Comparison of ENCODE assay signal across 9 cellular contexts in the genomic region with DNA sequence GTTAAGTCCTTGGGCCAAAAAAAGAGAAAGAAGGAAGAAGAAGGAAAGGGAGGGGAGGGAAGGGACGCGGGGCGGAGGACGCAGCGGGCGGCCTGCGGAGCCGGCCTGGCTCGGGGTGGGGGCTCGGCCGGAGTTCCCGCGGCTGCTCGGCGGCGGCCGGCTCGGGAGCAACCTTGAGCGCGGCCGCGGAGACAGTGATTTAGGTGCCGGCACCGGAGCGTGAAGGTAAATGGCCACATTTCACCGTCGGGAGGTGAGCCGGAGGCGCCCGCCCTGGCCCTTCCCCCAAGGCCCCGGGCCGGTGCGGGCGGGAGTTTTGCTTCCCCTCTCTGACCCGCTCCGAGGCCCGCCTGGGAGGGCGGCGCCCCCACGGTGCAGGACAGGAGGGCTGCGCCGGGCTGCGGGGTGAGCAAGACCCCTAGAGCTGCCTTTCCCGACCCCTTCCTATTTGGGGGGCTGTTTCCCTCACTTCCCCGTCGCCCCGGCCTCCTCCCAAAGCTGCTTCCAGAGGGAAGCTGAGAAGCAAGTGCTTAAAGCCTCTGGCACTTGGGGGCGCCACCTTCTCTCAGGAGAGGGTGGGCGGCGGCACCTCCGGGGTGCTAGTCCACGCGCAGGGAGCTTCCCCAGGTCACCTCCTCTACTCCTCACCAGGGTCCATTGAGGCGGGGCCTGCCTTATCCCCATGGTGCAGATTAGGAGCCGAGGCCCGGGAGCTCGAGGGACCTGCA. TPM values are rescaled to one million over a fixed set of nuclear protein-coding genes. Genes with fewer than 3 reads are reported as not detected.
A peak's percentile ranks its signal among the peaks of the same experiment; 100 is the strongest.
DNase-seq lines count a peak whose midpoint lies in the region; ATAC-seq and TF ChIP-seq lines count a peak whose summit lies in the region.
"Had no signal": no experiment of that assay in that cellular context is flagged by ENCODE, and none has a peak within 500 bp of the region (broad histone marks: within the 10 kb centered on the region; RNA-seq: fewer than 3 reads in every experiment).

No MANE protein-coding gene starts in this region.

- TF ChIP-seq POLR2A in Peyer's patch (IDR thresholded peaks at IDR 0.05) (no peak), esophagus muscularis mucosa (IDR thresholded peaks at IDR 0.05; ENCODE audit: low read depth) (no peak)

- H3F3A ChIP-seq in neural progenitor cell (ENCODE audit: low read depth): peaks cover 6% of the 10 kb centered on the region

- no peak overlapping the region for H3K27ac ChIP-seq in Peyer's patch
- H3K27ac ChIP-seq in esophagus muscularis mucosa (replicated peaks in 1 of 4): no peak overlapping the region
- H3K27ac ChIP-seq in neural progenitor cell: no peak overlapping the region
- H3K27ac ChIP-seq: SJCRH30 had no signal

- H3K9me3 Mint-ChIP-seq in neural progenitor cell: no peaks in the 10 kb centered on the region

- TF ChIP-seq EP300 in esophagus muscularis mucosa (IDR thresholded peaks at IDR 0.05): no peak

- ATAC-seq in GM18907 (IDR thresholded peaks at IDR 0.05; ENCODE audit: unreplicated experiment): no peak

- no peaks in the 10 kb centered on the region for H3K36me3 Mint-ChIP-seq in neural progenitor cell

- intact Hi-C loops in esophagus muscularis mucosa (cut with DNase I): no loop called here

- H3K4me1 ChIP-seq in Peyer's patch (peaks cover 0 to 11% (median 4%) of the 10 kb centered on the region in 4 donors), esophagus muscularis mucosa (peaks cover 7 to 11% (median 9%) of the 10 kb centered on the region in 4 donors), neural progenitor cell (peaks cover 11% of the 10 kb centered on the region)
- H3K4me1 ChIP-seq: SJCRH30 had no signal

- H3K4me1 Mint-ChIP-seq in neural progenitor cell: peaks cover 41% of the 10 kb centered on the region

- peaks cover 8% of the 10 kb centered on the region for H4K20me1 ChIP-seq in neural progenitor cell (ENCODE audit: low read depth)

- DNase-seq in NCI-H1436 (lab: John Stamatoyannopoulos, UW) (peak; percentile 47), NCI-H1436 treated with DMSO at 0.1 percent for 48 hours (lab: John Stamatoyannopoulos, UW) (no peak), Peyer's patch (peak in 2 of 3 donors; percentile 52), esophagus muscularis mucosa (ENCODE audit: extremely low spot score) (no peak), neural progenitor cell (ENCODE audit: low spot score) (peak; percentile 76), MG63 (no peak), MV-4-11 (lab: John Stamatoyannopoulos, UW) (no peak)

- TF ChIP-seq CTCF in Peyer's patch (IDR thresholded peaks at IDR 0.05): peak in 2 of 6 experiments; percentile 8 to 29
- no peak for TF ChIP-seq CTCF in esophagus muscularis mucosa (IDR thresholded peaks at IDR 0.05)
- peak; percentile 64 for TF ChIP-seq CTCF in neural progenitor cell (IDR thresholded peaks at IDR 0.05)

- peaks cover 34% of the 10 kb centered on the region for H3K27me3 Mint-ChIP-seq in neural progenitor cell (ENCODE audit: insufficient read depth, low read depth)

- H3K27ac Mint-ChIP-seq in neural progenitor cell: no peak overlapping the region

- 19% methylated on average over 35 of the region's 57 CpGs for WGBS in esophagus muscularis mucosa

- peak overlapping the region; percentile 96 for H3K4me2 ChIP-seq in neural progenitor cell

- H3K9ac ChIP-seq in neural progenitor cell: no peak overlapping the region

- peak overlapping the region; percentile 83 for H3K4me3 Mint-ChIP-seq in neural progenitor cell

- H3K9me3 ChIP-seq in Peyer's patch (no peaks in the 10 kb centered on the region), esophagus muscularis mucosa (no peaks in the 10 kb centered on the region), neural progenitor cell (ENCODE audit: low read depth) (no peaks in the 10 kb centered on the region), MG63 (no peaks in the 10 kb centered on the region)
- H3K9me3 ChIP-seq: SJCRH30 had no signal

- no peaks in the 10 kb centered on the region for H3K79me2 ChIP-seq in neural progenitor cell (ENCODE audit: low read depth)

- H3K4me3 ChIP-seq in Peyer's patch (peak overlapping the region; percentile 21 to 65 (median 42)), esophagus muscularis mucosa (peak overlapping the region; percentile 55 to 62 (median 55)), neural progenitor cell (peak overlapping the region; percentile 59), MG63 (no peak overlapping the region)
- H3K4me3 ChIP-seq: SJCRH30 had no signal

- H3K36me3 ChIP-seq in Peyer's patch: no peaks in the 10 kb centered on the region
- no peaks in the 10 kb centered on the region for H3K36me3 ChIP-seq in esophagus muscularis mucosa
- H3K36me3 ChIP-seq in neural progenitor cell: no peaks in the 10 kb centered on the region
- no peaks in the 10 kb centered on the region for H3K36me3 ChIP-seq in MG63
- H3K36me3 ChIP-seq: SJCRH30 had no signal

- H2AFZ ChIP-seq in neural progenitor cell (replicated peaks): peak overlapping the region; percentile 98

- H3K27me3 ChIP-seq in Peyer's patch: no peaks in the 10 kb centered on the region
- peaks cover 0 to 93% (median 14%) of the 10 kb centered on the region in 4 donors for H3K27me3 ChIP-seq in esophagus muscularis mucosa
- H3K27me3 ChIP-seq in neural progenitor cell: peaks cover 38% of the 10 kb centered on the region
- H3K27me3 ChIP-seq in MG63: no peaks in the 10 kb centered on the region

RNA-seq across cellular contexts. Expression of gene MRM1, which starts 56.5 kb away (rescaled TPM):
- total RNA-seq in Peyer's patch (10 to 100 TPM in 3 of 4 donors, 1 to 10 TPM in 1; 6.6 to 18.8 (median 13.9) TPM), esophagus muscularis mucosa (10 to 100 TPM in 1 of 4 donors, 1 to 10 TPM in 3; 6.2 to 10.8 (median 8.5) TPM), neural progenitor cell (ENCODE audit: low replicate concordance) (0.65 and 4.1 TPM in 2 replicates)
- total RNA-seq in MG63 (2014; rRNA removed; shearing (Covaris generic); ENCODE audit: low replicate concordance): 16.7 and 19.9 TPM in 2 replicates

Comparison
In these comparisons a context has a peak if more than half of its experiments do, and no peak if none do; other contexts are left out.
1. DNase-seq: peak in NCI-H1436 (single experiment), Peyer's patch (2 of 3) and neural progenitor cell (single experiment); none in NCI-H1436 treated with DMSO at 0.1 percent for 48 hours (single experiment), esophagus muscularis mucosa (single experiment), MG63 (single experiment) and MV-4-11 (single experiment).